ENCODE assay signal across 22 cellular contexts in genomic region chr4:122480655-122481487, GRCh38. TPM values are rescaled to one million over a fixed set of nuclear protein-coding genes. Genes with fewer than 3 reads are reported as not detected.
"Had no signal": no experiment of that assay in that cellular context is flagged by ENCODE, and none has a peak within 500 bp of the region (broad histone marks: within the 10 kb centered on the region; RNA-seq: fewer than 3 reads in every experiment).

No MANE protein-coding gene starts in this region.

- ATAC-seq: body of pancreas, natural killer cell had no signal

- H3K27me3 ChIP-seq: body of pancreas, spleen, vagina had no signal

- H3K36me3 ChIP-seq: left ventricle myocardium inferior, prostate gland, spleen, thoracic aorta, vagina had no signal

- H3K27ac ChIP-seq: body of pancreas, left ventricle myocardium inferior, prostate gland, spleen, thoracic aorta, vagina had no signal

- DNase-seq: activated CD4-positive, alpha-beta T cell treated with anti-CD3 and anti-CD28 coated beads for 1 hour; activated CD4-positive, alpha-beta T cell treated with anti-CD3 and anti-CD28 coated beads, Interleukin-2, amount 50 U/mL, for 1 hour; activated gamma-delta T cell treated with Interleukin-2 at 50 U/mL for 16 hours; activated T-cell treated with anti-CD3 and anti-CD28 coated beads, Interleukin-2, amount 50 U/mL, for 1 hour; anterior cingulate cortex; body of pancreas; caudate nucleus; dermis blood vessel endothelial cell; effector CD8-positive, alpha-beta T cell; erythroblast; left ventricle myocardium inferior; natural killer cell; spleen; stimulated activated CD4-positive, alpha-beta T cell treated with anti-CD3 and anti-CD28 coated beads, Interleukin-4, amount 100 ng/mL, for 24 hours; stimulated activated naive CD4-positive, alpha-beta T cell treated with Interleukin-2 at 50 U/mL for 16 hours had no signal

- H3K9me3 ChIP-seq: body of pancreas, left ventricle myocardium inferior, prostate gland, spleen, thoracic aorta, vagina had no signal

- H3K4me3 ChIP-seq: body of pancreas, left ventricle myocardium inferior, prostate gland, spleen, thoracic aorta, vagina had no signal

- H3K4me1 ChIP-seq: body of pancreas, left ventricle myocardium inferior, prostate gland, spleen had no signal

RNA-seq across cellular contexts. Expression of gene IL2, which starts 24.3 kb away (rescaled TPM):
- total RNA-seq: body of pancreas, dermis blood vessel endothelial cell, fibroblast of lung, left ventricle myocardium inferior, lung microvascular endothelial cell, mesothelial cell of epicardium, osteocyte, prostate gland, thoracic aorta, vagina had no signal
- polyA plus RNA-seq: fibroblast of lung had no signal
